ENCODE assay signal across 21 cellular contexts in genomic region chr3:101801174-101801573, GRCh38. TPM values are rescaled to one million over a fixed set of nuclear protein-coding genes. Genes with fewer than 3 reads are reported as not detected.
DNase-seq lines count a peak whose midpoint lies in the region; ATAC-seq, FAIRE-seq and TF ChIP-seq lines count a peak whose summit lies in the region.
"Had no signal": no experiment of that assay in that cellular context is flagged by ENCODE, and none has a peak within 500 bp of the region (broad histone marks: within the 10 kb centered on the region; RNA-seq: fewer than 3 reads in every experiment).

No MANE protein-coding gene starts in this region.

- FAIRE-seq in RCC 7860 (lab: Jason Lieb, UNC): no peak

- H3K4me1 Mint-ChIP-seq in activated naive CD4-positive, alpha-beta T cell treated with anti-CD3 and anti-CD28 coated beads for 36 hours (ENCODE audit: low read depth): peaks cover 39% of the 10 kb centered on the region
- peaks cover 12% of the 10 kb centered on the region for H3K4me1 Mint-ChIP-seq in activated T-helper 17 cell treated with anti-CD3 and anti-CD28 coated beads, Interleukin-2, amount 50 U/mL, for 72 hours

- H3K36me3 Mint-ChIP-seq in activated naive CD4-positive, alpha-beta T cell treated with anti-CD3 and anti-CD28 coated beads for 36 hours (ENCODE audit: low read depth): peaks cover 20% of the 10 kb centered on the region
- peaks cover 6 to 36% of the 10 kb centered on the region in 2 donors for H3K36me3 Mint-ChIP-seq in activated naive CD4-positive, alpha-beta T cell treated with anti-CD3 and anti-CD28 coated beads, Interleukin-2, amount 50 U/mL, for 72 hours
- H3K36me3 Mint-ChIP-seq in activated T-helper 17 cell treated with anti-CD3 and anti-CD28 coated beads, Interleukin-2, amount 50 U/mL, for 72 hours (ENCODE audit: low read depth): peaks cover 73% of the 10 kb centered on the region

- no peak for ATAC-seq in activated naive CD4-positive, alpha-beta T cell treated with anti-CD3 and anti-CD28 coated beads, Interleukin-2, amount 50 U/mL, for 72 hours
- no peak for ATAC-seq in activated T-helper 17 cell treated with anti-CD3 and anti-CD28 coated beads, Interleukin-2, amount 50 U/mL, for 72 hours (replicated peaks)
- ATAC-seq in HG03280 (IDR thresholded peaks at IDR 0.05; ENCODE audit: unreplicated experiment): no peak

- H3K27me3 Mint-ChIP-seq in activated naive CD4-positive, alpha-beta T cell treated with anti-CD3 and anti-CD28 coated beads for 36 hours (ENCODE audit: low read depth): no peaks in the 10 kb centered on the region
- no peaks in the 10 kb centered on the region for H3K27me3 Mint-ChIP-seq in activated T-helper 17 cell treated with anti-CD3 and anti-CD28 coated beads, Interleukin-2, amount 50 U/mL, for 72 hours
- H3K27me3 Mint-ChIP-seq: IgD-negative memory B cell had no signal

- H3K27ac Mint-ChIP-seq in activated naive CD4-positive, alpha-beta T cell treated with anti-CD3 and anti-CD28 coated beads for 36 hours: peak overlapping the region; percentile 27
- peak overlapping the region in 1 of 2 donors; percentile 0 for H3K27ac Mint-ChIP-seq in activated naive CD4-positive, alpha-beta T cell treated with anti-CD3 and anti-CD28 coated beads, Interleukin-2, amount 50 U/mL, for 72 hours
- H3K27ac Mint-ChIP-seq in activated T-helper 17 cell treated with anti-CD3 and anti-CD28 coated beads, Interleukin-2, amount 50 U/mL, for 72 hours: peak overlapping the region; percentile 54

- CTCF ChIA-PET in activated naive CD4-positive, alpha-beta T cell treated with anti-CD3 and anti-CD28 coated beads for 36 hours (lab: Charles Lee): interaction anchor here (0.6 to 15.8 kb wide), 9 partner anchors 9 to 424 kb away, joined by 3 to 380 read pairs (median 9); partner anchors contain the start of genes CEP97 and RPL24

- H3K4me3 ChIP-seq in neutrophil (ENCODE audit: low read depth in 1 of 2, low read length in 1 of 2): no peak overlapping the region
- H3K4me3 ChIP-seq: SK-N-MC had no signal

- H3K27me3 ChIP-seq in neutrophil: no peaks in the 10 kb centered on the region
- H3K27me3 ChIP-seq: BE2C had no signal

- no peak for DNase-seq in activated naive CD4-positive, alpha-beta T cell treated with anti-CD3 and anti-CD28 coated beads for 36 hours
- DNase-seq in activated naive CD4-positive, alpha-beta T cell treated with anti-CD3 and anti-CD28 coated beads, Interleukin-2, amount 50 U/mL, for 72 hours (ENCODE audit: low spot score in 2 of 2): no peak
- DNase-seq in ELF-1 (ENCODE audit: low read depth, low spot score) (peak; percentile 10), CD1c-positive myeloid dendritic cell (ENCODE audit: extremely low spot score) (no peak), RCC 7860 (ENCODE audit: low spot score) (no peak)
- DNase-seq: BE2C; DND-41; GDM1; H9; Karpas-422; NCI-H1092; NCI-H1436 treated with DMSO at 0.1 percent for 48 hours; NCI-H2029 treated with DMSO at 0.1 percent for 48 hours; NK-92 treated with Interleukin-12 subunit alpha and Interleukin-12 subunit beta, amount 100 ng/mL, for 24 hours; SHP77 had no signal

- peak overlapping the region; percentile 28 for H3K27ac ChIP-seq in neutrophil
- H3K27ac ChIP-seq: HL-60, SK-N-MC had no signal

- intact Hi-C loops in activated naive CD4-positive, alpha-beta T cell treated with anti-CD3 and anti-CD28 coated beads for 36 hours (cut with micrococcal nuclease): no loop called here

- H3K4me3 Mint-ChIP-seq in activated naive CD4-positive, alpha-beta T cell treated with anti-CD3 and anti-CD28 coated beads for 36 hours: no peak overlapping the region
- no peak overlapping the region for H3K4me3 Mint-ChIP-seq in activated T-helper 17 cell treated with anti-CD3 and anti-CD28 coated beads, Interleukin-2, amount 50 U/mL, for 72 hours
- H3K4me3 Mint-ChIP-seq: H9 had no signal

- peaks cover 38% of the 10 kb centered on the region for H3K36me3 ChIP-seq in neutrophil

- H3K9me3 ChIP-seq in neutrophil: no peaks in the 10 kb centered on the region
- H3K9me3 ChIP-seq: BE2C had no signal

- H3K4me1 ChIP-seq in neutrophil (ENCODE audit: control insufficient read depth in 1 of 2, insufficient read depth in 1 of 2, low read depth in 1 of 2, low read length in 1 of 2): peaks cover 0 to 9% of the 10 kb centered on the region in 2 experiments
- H3K4me1 ChIP-seq: BE2C had no signal

- no peak for TF ChIP-seq CTCF in neutrophil (IDR thresholded peaks at IDR 0.05)

- no peaks in the 10 kb centered on the region for H3K9me3 Mint-ChIP-seq in activated naive CD4-positive, alpha-beta T cell treated with anti-CD3 and anti-CD28 coated beads for 36 hours
- H3K9me3 Mint-ChIP-seq in activated naive CD4-positive, alpha-beta T cell treated with anti-CD3 and anti-CD28 coated beads, Interleukin-2, amount 50 U/mL, for 72 hours: no peaks in the 10 kb centered on the region
- H3K9me3 Mint-ChIP-seq in activated T-helper 17 cell treated with anti-CD3 and anti-CD28 coated beads, Interleukin-2, amount 50 U/mL, for 72 hours: no peaks in the 10 kb centered on the region
- H3K9me3 Mint-ChIP-seq: H9, IgD-negative memory B cell had no signal

RNA-seq across cellular contexts. Expression of gene NXPE3, which starts 22.2 kb away (rescaled TPM):
- 10 to 100 TPM; 18.9 to 19.3 TPM for total RNA-seq in activated naive CD4-positive, alpha-beta T cell treated with anti-CD3 and anti-CD28 coated beads for 36 hours
- 10 to 100 TPM; 17.3 to 21.4 TPM for total RNA-seq in activated naive CD4-positive, alpha-beta T cell treated with anti-CD3 and anti-CD28 coated beads, Interleukin-2, amount 50 U/mL, for 72 hours
- 10 to 100 TPM; 13.9 to 21.3 TPM for total RNA-seq in activated T-helper 17 cell treated with anti-CD3 and anti-CD28 coated beads, Interleukin-2, amount 50 U/mL, for 72 hours

RNA-seq across cellular contexts. Expression of gene NFKBIZ, which starts 48.1 kb away (rescaled TPM):
- 10 to 100 TPM; 79.3 to 85.0 TPM for total RNA-seq in activated naive CD4-positive, alpha-beta T cell treated with anti-CD3 and anti-CD28 coated beads for 36 hours
- total RNA-seq in activated naive CD4-positive, alpha-beta T cell treated with anti-CD3 and anti-CD28 coated beads, Interleukin-2, amount 50 U/mL, for 72 hours: 10 to 100 TPM; 57.3 to 62.6 TPM
- total RNA-seq in activated T-helper 17 cell treated with anti-CD3 and anti-CD28 coated beads, Interleukin-2, amount 50 U/mL, for 72 hours: 100 to 1,000 TPM in 1 of 2 donors, 10 to 100 TPM in 1; 88.4 to 123 TPM
